ENCODE assay signal across 1 cellular context in genomic region chr1:53238197-53239155, GRCh38.
TF ChIP-seq lines count a peak whose summit lies in the region.

Gene MAGOH, minus strand, starts transcription at chr1:53238518. Its CDS starts 70 bp downstream, at chr1:53238448.

TF ChIP-seq in H1, 55 proteins besides CTCF, POLR2A, EP300 and RAD21 (continued from another document):
- TF ChIP-seq E2F6 (IDR thresholded peaks at IDR 0.05) (peak; percentile 19; the same call in 1 of the 2 replicates), MAX (IDR thresholded peaks at IDR 0.05) (peak; percentile 61), TAF7 (optimal IDR thresholded peaks at IDR 0.05; ENCODE audit: borderline replicate concordance, low read depth, low read length) (peak; percentile 77), RXRA (IDR thresholded peaks at IDR 0.05; ENCODE audit: insufficient read depth, low read depth, low read length) (no peak), CREB1 (IDR thresholded peaks at IDR 0.05) (peak; percentile 100), EGR1 (IDR thresholded peaks at IDR 0.05; ENCODE audit: borderline replicate concordance, low read depth, low read length) (no peak), ASH2L (IDR thresholded peaks at IDR 0.05; ENCODE audit: low read length) (peak; percentile 98), SP1 (IDR thresholded peaks at IDR 0.05; ENCODE audit: low read depth, low read length) (peak; percentile 49; the same call in 1 of the 2 replicates), BRCA1 (IDR thresholded peaks at IDR 0.05; ENCODE audit: low read depth, low read length) (peak; percentile 43), RFX5 (IDR thresholded peaks at IDR 0.05; ENCODE audit: borderline replicate concordance, low read depth, low read length) (no peak), JUN (IDR thresholded peaks at IDR 0.05; ENCODE audit: low read depth, low read length) (0 out of 2 replicates have a peak, but pooled peaks have one; percentile 22), KDM5A (IDR thresholded peaks at IDR 0.05; ENCODE audit: low read length) (peak; percentile 97), RBBP5 (IDR thresholded peaks at IDR 0.05; ENCODE audit: borderline replicate concordance, low read depth, low read length) (peak; percentile 88), YY1 (IDR thresholded peaks at IDR 0.05; ENCODE audit: low read depth, low read length) (peak; percentile 59; the same call in 1 of the 2 replicates), GABPA (IDR thresholded peaks at IDR 0.05; ENCODE audit: borderline replicate concordance, insufficient read depth, low read length) (peak; percentile 90), PHF8 (conservative IDR thresholded peaks at IDR 0.05; ENCODE audit: low read depth, low read length) (peak; percentile 84), ATF3 (IDR thresholded peaks at IDR 0.05; ENCODE audit: insufficient read depth, low read depth, low read length) (peak; percentile 93), CEBPB (IDR thresholded peaks at IDR 0.05; ENCODE audit: low read depth, low read length) (0 out of 2 replicates have a peak, but pooled peaks have one; percentile 11), TCF12 (IDR thresholded peaks at IDR 0.05; ENCODE audit: low read depth, low read length) (no peak), JUND (IDR thresholded peaks at IDR 0.05; ENCODE audit: low read length) (peak; percentile 76; the same call in 1 of the 2 replicates), SIN3A (conservative IDR thresholded peaks at IDR 0.05 in 1 of 2, IDR thresholded peaks at IDR 0.05 in 1 of 2; ENCODE audit: low read depth in 1 of 2, low read length in 2 of 2) (peak; percentile 62 to 97; a peak in 2 of 4 replicates), NANOG (IDR thresholded peaks at IDR 0.05; ENCODE audit: insufficient read depth, low read depth, low read length, poor library complexity, severe bottlenecking) (no peak), TAF1 (IDR thresholded peaks at IDR 0.05; ENCODE audit: low read depth, low read length) (peak; percentile 89), POLR2AphosphoS5 (IDR thresholded peaks at IDR 0.05; ENCODE audit: low read depth, low read length) (peak; percentile 89), TEAD4 (IDR thresholded peaks at IDR 0.05; ENCODE audit: low read depth, low read length) (no peak), ATF2 (IDR thresholded peaks at IDR 0.05; ENCODE audit: low read length) (no peak)
